ENCODE assay signal across 13 cellular contexts in the genomic region with DNA sequence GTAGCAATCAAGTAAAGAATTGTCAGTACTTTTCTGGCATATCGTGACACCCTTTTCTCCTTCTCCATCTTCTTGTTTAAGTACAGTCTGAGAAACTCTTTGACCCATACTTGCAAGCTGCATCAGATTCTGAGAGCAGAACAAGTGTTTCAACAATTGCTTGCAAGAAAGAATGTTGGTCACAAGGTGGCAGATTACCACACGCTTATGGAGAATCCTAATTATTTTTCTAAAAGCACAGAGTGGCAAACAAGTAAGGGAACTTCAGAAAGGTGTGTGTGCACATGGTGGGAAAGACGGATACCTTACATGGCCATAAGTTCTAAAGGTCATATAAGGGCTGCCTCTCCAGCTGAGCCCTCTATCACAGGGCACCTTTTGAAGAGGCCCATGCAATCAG.
DNase-seq lines count a peak whose midpoint lies in the region; ATAC-seq and TF ChIP-seq lines count a peak whose summit lies in the region.
"Had no signal": no experiment of that assay in that cellular context is flagged by ENCODE, and none has a peak within 500 bp of the region (broad histone marks: within the 10 kb centered on the region; RNA-seq: fewer than 3 reads in every experiment).

No MANE protein-coding gene starts in this region.

- POLR2A ChIA-PET in PC-3 (lab: Charles Lee; ENCODE audit: unreplicated experiment), result no interaction called here

- no peaks in the 10 kb centered on the region for H3K9me3 ChIP-seq in PC-3 (ENCODE audit: low read length)
- H3K9me3 ChIP-seq: colonic mucosa, SJCRH30, spleen had no signal

- H3K79me2 ChIP-seq in PC-3 (ENCODE audit: low read length), result no peaks in the 10 kb centered on the region

- peaks cover 70% of the 10 kb centered on the region for H3K4me1 Mint-ChIP-seq in neural crest cell
- no peaks in the 10 kb centered on the region for H3K4me1 Mint-ChIP-seq in activated CD4-positive, alpha-beta T cell treated with anti-CD3 and anti-CD28 coated beads, Interleukin-2, amount 10 ng/mL, durations not matched to agents 24 days and 14 days

- no peak overlapping the region for H3K9ac ChIP-seq in PC-3 (ENCODE audit: low read length)

- ATAC-seq in PC-3, result peak; percentile 46; the same call in 1 of the 2 replicates
- ATAC-seq: activated naive CD4-positive, alpha-beta T cell treated with anti-CD3 and anti-CD28 coated beads, Interleukin-2, amount 50 U/mL, for 72 hours had no signal

- no TSS peak for BruUV-seq in PC-3 (replicated peaks; lab: Mats Ljungman, UMichigan)

- H3K27me3 Mint-ChIP-seq in neural crest cell (ENCODE audit: low read depth), result no peaks in the 10 kb centered on the region
- no peaks in the 10 kb centered on the region for H3K27me3 Mint-ChIP-seq in activated CD4-positive, alpha-beta T cell treated with anti-CD3 and anti-CD28 coated beads, Interleukin-2, amount 10 ng/mL, durations not matched to agents 24 days and 14 days

- no peaks in the 10 kb centered on the region for H3K27me3 ChIP-seq in PC-3 (ENCODE audit: low read length)
- H3K27me3 ChIP-seq: colonic mucosa, SJCRH30, spleen had no signal

- no peaks in the 10 kb centered on the region for H3K9me2 ChIP-seq in PC-3 (replicated peaks; ENCODE audit: low read length)

- peak; percentile 9 for DNase-seq in DMS153 treated with DMSO at 0.1 percent for 48 hours (lab: John Stamatoyannopoulos, UW; ENCODE audit: unreplicated experiment)
- no peak for DNase-seq in DMS153 (lab: John Stamatoyannopoulos, UW)
- DNase-seq in PC-3, result peak; percentile 48
- peak; percentile 0 for DNase-seq in epithelial cell of prostate (ENCODE audit: low read depth, low spot score)
- no peak for DNase-seq in neural crest cell (ENCODE audit: low read depth, low spot score)
- DNase-seq in stimulated activated CD8-positive, alpha-beta memory T cell treated with anti-CD3 and anti-CD28 coated beads, Interleukin-4, amount 100 ng/mL, for 48 hours, result no peak
- no peak for DNase-seq in H4 (ENCODE audit: low spot score)
- DNase-seq in activated CD4-positive, alpha-beta T cell treated with anti-CD3 and anti-CD28 coated beads, Interleukin-2, amount 10 ng/mL, durations not matched to agents 24 days and 14 days, result no peak
- DNase-seq: colonic mucosa, SJCRH30, spleen had no signal

- no peaks in the 10 kb centered on the region for H4K20me1 ChIP-seq in PC-3 (ENCODE audit: low read length)

- no peaks in the 10 kb centered on the region for H3F3A ChIP-seq in PC-3 (ENCODE audit: low read length, unreplicated experiment)

- TF ChIP-seq CTCF in PC-3 (conservative IDR thresholded peaks at IDR 0.05; ENCODE audit: low read depth, low read length), result peak; percentile 65
- peak; percentile 57 for TF ChIP-seq CTCF in neural crest cell (conservative IDR thresholded peaks at IDR 0.05)

- H3K4me3 Mint-ChIP-seq in neural crest cell, result no peak overlapping the region
- no peak overlapping the region for H3K4me3 Mint-ChIP-seq in activated CD4-positive, alpha-beta T cell treated with anti-CD3 and anti-CD28 coated beads, Interleukin-2, amount 10 ng/mL, durations not matched to agents 24 days and 14 days

- H3K4me1 ChIP-seq in PC-3 (ENCODE audit: insufficient read depth, low read length), result no peaks in the 10 kb centered on the region; the same call in 1 of the 2 replicates
- H3K4me1 ChIP-seq: colonic mucosa, SJCRH30, spleen had no signal

- H3K27ac Mint-ChIP-seq in neural crest cell (ENCODE audit: unreplicated experiment), result no peak overlapping the region
- no peak overlapping the region for H3K27ac Mint-ChIP-seq in activated CD4-positive, alpha-beta T cell treated with anti-CD3 and anti-CD28 coated beads, Interleukin-2, amount 10 ng/mL, durations not matched to agents 24 days and 14 days
- H3K27ac Mint-ChIP-seq: activated naive CD4-positive, alpha-beta T cell treated with anti-CD3 and anti-CD28 coated beads, Interleukin-2, amount 50 U/mL, for 72 hours had no signal

- H3K36me3 ChIP-seq in PC-3 (ENCODE audit: low read depth, low read length), result no peaks in the 10 kb centered on the region
- H3K36me3 ChIP-seq: colonic mucosa, SJCRH30, spleen had no signal

- no peak overlapping the region for H3K4me2 ChIP-seq in PC-3 (ENCODE audit: low read length)

- CTCF ChIA-PET in PC-3 (lab: Charles Lee), result no interaction called here

- H3K4me3 ChIP-seq in PC-3 (ENCODE audit: low read length), result no peak overlapping the region
- H3K4me3 ChIP-seq: colonic mucosa, SJCRH30, spleen had no signal

- H3K36me3 Mint-ChIP-seq in neural crest cell (ENCODE audit: low read depth), result peaks cover 16% of the 10 kb centered on the region
- H3K36me3 Mint-ChIP-seq in activated CD4-positive, alpha-beta T cell treated with anti-CD3 and anti-CD28 coated beads, Interleukin-2, amount 10 ng/mL, durations not matched to agents 24 days and 14 days (ENCODE audit: low read depth), result no peaks in the 10 kb centered on the region
- H3K36me3 Mint-ChIP-seq: activated naive CD4-positive, alpha-beta T cell treated with anti-CD3 and anti-CD28 coated beads, Interleukin-2, amount 50 U/mL, for 72 hours had no signal

- intact Hi-C loops in PC-3 (cut with micrococcal nuclease), result loop anchor here (1.0 to 5.0 kb wide), 3 partner anchors 139 to 909 kb away; no protein-coding TSS in a partner anchor
- intact Hi-C loops in activated CD4-positive, alpha-beta T cell treated with anti-CD3 and anti-CD28 coated beads, Interleukin-2, amount 10 ng/mL, durations not matched to agents 24 days and 14 days (cut with micrococcal nuclease), result no loop called here

- H3K27ac ChIP-seq in PC-3 (ENCODE audit: low read length), result no peak overlapping the region
- H3K27ac ChIP-seq in epithelial cell of prostate, result no peak overlapping the region
- H3K27ac ChIP-seq: 22Rv1, colonic mucosa, SJCRH30, spleen had no signal

- H2AFZ ChIP-seq in PC-3 (ENCODE audit: low read length), result no peak overlapping the region

- H3K9me3 Mint-ChIP-seq in neural crest cell, result no peaks in the 10 kb centered on the region
- no peaks in the 10 kb centered on the region for H3K9me3 Mint-ChIP-seq in activated CD4-positive, alpha-beta T cell treated with anti-CD3 and anti-CD28 coated beads, Interleukin-2, amount 10 ng/mL, durations not matched to agents 24 days and 14 days
- H3K9me3 Mint-ChIP-seq: activated naive CD4-positive, alpha-beta T cell treated with anti-CD3 and anti-CD28 coated beads, Interleukin-2, amount 50 U/mL, for 72 hours had no signal

Comparison
In these comparisons a context has a peak if more than half of its experiments do, and no peak if none do; other contexts are left out.
1. DNase-seq: peak in DMS153 treated with DMSO at 0.1 percent for 48 hours (single experiment), PC-3 (single experiment) and epithelial cell of prostate (single experiment); none in DMS153 (single experiment), neural crest cell (single experiment), stimulated activated CD8-positive, alpha-beta memory T cell treated with anti-CD3 and anti-CD28 coated beads, Interleukin-4, amount 100 ng/mL, for 48 hours (single experiment), H4 (single experiment) and activated CD4-positive, alpha-beta T cell treated with anti-CD3 and anti-CD28 coated beads, Interleukin-2, amount 10 ng/mL, durations not matched to agents 24 days and 14 days (single experiment).